Comparison of ENCODE assay signal across 9 cellular contexts in genomic region chr9:131289301-131290038, GRCh38. TPM values are rescaled to one million over a fixed set of nuclear protein-coding genes. Genes with fewer than 3 reads are reported as not detected.
DNase-seq lines count a peak whose midpoint lies in the region; ATAC-seq and TF ChIP-seq lines count a peak whose summit lies in the region.
"Had no signal": no experiment of that assay in that cellular context is flagged by ENCODE, and none has a peak within 500 bp of the region (broad histone marks: within the 10 kb centered on the region; RNA-seq: fewer than 3 reads in every experiment).

PLPP7 (plus strand) TSS chr9:131289723; CDS start chr9:131289998, 275 bp downstream.

- DNase-seq in NCI-H510A treated with DMSO at 0.1 percent for 48 hours (lab: John Stamatoyannopoulos, UW) (peak; percentile 19), NCI-H510A (lab: John Stamatoyannopoulos, UW) (no peak), left cardiac atrium (peak; percentile 86), prostate gland (ENCODE audit: low spot score) (no peak)
- no peak for DNase-seq in activated CD8-positive, alpha-beta T cell treated with anti-CD3 and anti-CD28 coated beads for 36 hours

- no peaks in the 10 kb centered on the region for H3K4me1 ChIP-seq in prostate gland (replicated peaks)

- POLR2A ChIA-PET in activated CD8-positive, alpha-beta T cell treated with anti-CD3 and anti-CD28 coated beads for 36 hours (lab: Charles Lee), result interaction anchor here (1.0 kb wide), 1 partner anchor 233 kb away, joined by 3 read pairs; no protein-coding TSS in a partner anchor

- H3K27me3 ChIP-seq in prostate gland (replicated peaks; ENCODE audit: insufficient read depth), result no peaks in the 10 kb centered on the region

- H3K9me3 ChIP-seq in prostate gland, result no peaks in the 10 kb centered on the region

- WGBS in prostate gland, result 57% methylated on average over 28 of the region's 28 CpGs

- no peaks in the 10 kb centered on the region for H3K27me3 Mint-ChIP-seq in activated CD8-positive, alpha-beta T cell treated with anti-CD3 and anti-CD28 coated beads for 36 hours

- no peak within 1 kb of the TSS for H3K4me3 Mint-ChIP-seq in activated CD8-positive, alpha-beta T cell treated with anti-CD3 and anti-CD28 coated beads for 36 hours

- no peak within 1 kb of the TSS for H3K27ac Mint-ChIP-seq in activated CD8-positive, alpha-beta T cell treated with anti-CD3 and anti-CD28 coated beads for 36 hours

- H3K9me3 Mint-ChIP-seq in activated CD8-positive, alpha-beta T cell treated with anti-CD3 and anti-CD28 coated beads for 36 hours, result no peaks in the 10 kb centered on the region

- no peaks in the 10 kb centered on the region for H3K4me1 Mint-ChIP-seq in activated CD8-positive, alpha-beta T cell treated with anti-CD3 and anti-CD28 coated beads for 36 hours (ENCODE audit: low read depth)

- H3K36me3 ChIP-seq in prostate gland, result no peaks in the 10 kb centered on the region

- no peaks in the 10 kb centered on the region for H3K36me3 Mint-ChIP-seq in activated CD8-positive, alpha-beta T cell treated with anti-CD3 and anti-CD28 coated beads for 36 hours (ENCODE audit: low read depth)

- intact Hi-C loops in activated CD8-positive, alpha-beta T cell treated with anti-CD3 and anti-CD28 coated beads for 36 hours (cut with micrococcal nuclease), result no loop called here
- intact Hi-C loops in left cardiac atrium (cut with DNase I) (no loop called here), prostate gland (cut with DNase I) (no loop called here)

- no peak for TF ChIP-seq POLR2A in prostate gland (IDR thresholded peaks at IDR 0.05)

- TF ChIP-seq CTCF in activated CD8-positive, alpha-beta T cell treated with anti-CD3 and anti-CD28 coated beads for 36 hours (IDR thresholded peaks at IDR 0.05), result no peak
- TF ChIP-seq CTCF in prostate gland (IDR thresholded peaks at IDR 0.05), result no peak

- ATAC-seq in activated CD8-positive, alpha-beta T cell treated with anti-CD3 and anti-CD28 coated beads for 36 hours, result peak; percentile 53
- peak; percentile 92 to 94 for ATAC-seq in left cardiac atrium
- no peak for ATAC-seq in GM21423 (IDR thresholded peaks at IDR 0.05; ENCODE audit: unreplicated experiment)
- ATAC-seq in HG03196 (IDR thresholded peaks at IDR 0.05; ENCODE audit: unreplicated experiment), result no peak
- ATAC-seq in HG03135 (IDR thresholded peaks at IDR 0.05; ENCODE audit: unreplicated experiment), result no peak

- CTCF ChIA-PET in activated CD8-positive, alpha-beta T cell treated with anti-CD3 and anti-CD28 coated beads for 36 hours (lab: Charles Lee), result interaction anchor here (1.0 to 1.3 kb wide), 2 partner anchors 47 to 61 kb away, joined by 3 read pairs; no protein-coding TSS in a partner anchor

- H3K27ac ChIP-seq in prostate gland, result peak within 1 kb of the TSS in 1 of 2 donors; percentile 33
- H3K27ac ChIP-seq: C4-2B had no signal

- H3K4me3 ChIP-seq in prostate gland, result peak within 1 kb of the TSS; percentile 17 to 24

RNA-seq across cellular contexts. Expression of gene PLPP7, which starts in this region (rescaled TPM):
- total RNA-seq in activated CD8-positive, alpha-beta T cell treated with anti-CD3 and anti-CD28 coated beads for 36 hours, result under 1 TPM in 1 of 2 experiments, not detected in 1; 0.11 TPM
- 100 to 1,000 TPM in 1 of 2 donors, 10 to 100 TPM in 1; 82.7 to 108 TPM for total RNA-seq in left cardiac atrium
- 10 to 100 TPM in 1 of 2 donors, 1 to 10 TPM in 1; 2.0 to 32.5 TPM for total RNA-seq in prostate gland

Comparison
In these comparisons a context has a peak if more than half of its experiments do, and no peak if none do; other contexts are left out.
1. DNase-seq: peak in NCI-H510A treated with DMSO at 0.1 percent for 48 hours (single experiment) and left cardiac atrium (single experiment); none in NCI-H510A (single experiment), activated CD8-positive, alpha-beta T cell treated with anti-CD3 and anti-CD28 coated beads for 36 hours (single experiment) and prostate gland (single experiment).
2. Peak in ATAC-seq in activated CD8-positive, alpha-beta T cell treated with anti-CD3 and anti-CD28 coated beads for 36 hours; RNA of the gene not detected or under 1 TPM.
3. ATAC-seq: peak in left cardiac atrium (2 of 2); none in GM21423 (single experiment), HG03196 (single experiment) and HG03135 (single experiment).